Comparison of ENCODE assay signal across 19 cellular contexts in the genomic region with DNA sequence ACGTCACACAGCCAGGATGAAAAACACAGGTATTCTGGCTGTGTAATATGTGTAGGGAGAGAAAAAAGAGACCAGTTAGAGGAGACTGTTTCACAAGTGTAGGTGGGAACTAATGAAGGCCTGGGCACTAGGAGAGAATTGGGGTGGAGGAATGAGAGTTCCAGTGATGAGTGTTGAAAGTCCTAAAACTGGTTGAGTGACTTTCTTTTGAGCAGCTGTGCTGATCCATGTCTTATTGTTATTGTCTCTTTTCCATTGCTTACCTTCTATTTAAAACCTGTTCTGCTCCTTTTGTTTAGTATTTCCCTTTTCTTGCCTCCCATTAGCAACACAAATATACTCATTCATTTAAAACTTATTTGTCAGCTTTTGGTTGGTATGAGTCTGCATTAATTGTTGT.
DNase-seq lines count a peak whose midpoint lies in the region; ATAC-seq and TF ChIP-seq lines count a peak whose summit lies in the region.
"Had no signal": no experiment of that assay in that cellular context is flagged by ENCODE, and none has a peak within 500 bp of the region (broad histone marks: within the 10 kb centered on the region; RNA-seq: fewer than 3 reads in every experiment).

No MANE protein-coding gene starts in this region.

- no peak for TF ChIP-seq CTCF in esophagus squamous epithelium (IDR thresholded peaks at IDR 0.05)
- no peak for TF ChIP-seq CTCF in suprapubic skin (IDR thresholded peaks at IDR 0.05)
- TF ChIP-seq CTCF in thyroid gland (IDR thresholded peaks at IDR 0.05): no peak

- DNase-seq in activated naive CD4-positive, alpha-beta T cell treated with Interleukin-2 at 50 U/mL for 16 hours: no peak
- DNase-seq in NCI-H774 (lab: John Stamatoyannopoulos, UW) (peak; percentile 12), esophagus squamous epithelium (lab: John Stamatoyannopoulos, UW) (no peak), suprapubic skin (ENCODE audit: low spot score in 2 of 2) (no peak), thyroid gland (no peak), NCI-H1930 (lab: John Stamatoyannopoulos, UW) (no peak)
- DNase-seq: activated CD4-positive, alpha-beta T cell treated with anti-CD3 and anti-CD28 coated beads for 1 hour; activated naive CD8-positive, alpha-beta T cell treated with anti-CD3 and anti-CD28 coated beads for 36 hours; C1 segment of cervical spinal cord; foreskin fibroblast; NCI-H1092; NCI-H2171; NK-92 treated with Interleukin-12 subunit alpha and Interleukin-12 subunit beta, amount 100 ng/mL, for 24 hours; stimulated activated CD4-positive, alpha-beta T cell treated with anti-CD3 and anti-CD28 coated beads, Interleukin-4, amount 100 ng/mL, for 4 hours; tibial artery had no signal

- intact Hi-C loops in esophagus squamous epithelium (cut with DNase I): no loop called here
- intact Hi-C loops in thyroid gland (cut with DNase I): no loop called here

- no peaks in the 10 kb centered on the region for H3K27me3 Mint-ChIP-seq in activated naive CD4-positive, alpha-beta T cell treated with anti-CD3 and anti-CD28 coated beads, Interleukin-2, amount 50 U/mL, for 24 hours
- H3K27me3 Mint-ChIP-seq: activated naive CD8-positive, alpha-beta T cell treated with anti-CD3 and anti-CD28 coated beads for 36 hours had no signal

- H3K27me3 ChIP-seq in esophagus squamous epithelium (no peaks in the 10 kb centered on the region), suprapubic skin (no peaks in the 10 kb centered on the region), thyroid gland (no peaks in the 10 kb centered on the region)
- H3K27me3 ChIP-seq: neutrophil, tibial artery had no signal

- H3K4me3 Mint-ChIP-seq in activated naive CD4-positive, alpha-beta T cell treated with anti-CD3 and anti-CD28 coated beads, Interleukin-2, amount 50 U/mL, for 24 hours: no peak overlapping the region
- H3K4me3 Mint-ChIP-seq: activated naive CD8-positive, alpha-beta T cell treated with anti-CD3 and anti-CD28 coated beads for 36 hours; T-helper 2 cell treated with Interferon-gamma antibody and Interleukin-4, amounts not matched to agents 5 μg/mL and 100 μg/mL, for 36 hours had no signal

- peaks cover 19 to 91% (median 30%) of the 10 kb centered on the region in 3 donors for H3K4me1 ChIP-seq in esophagus squamous epithelium
- peaks cover 54% of the 10 kb centered on the region for H3K4me1 ChIP-seq in suprapubic skin
- H3K4me1 ChIP-seq in thyroid gland: peaks cover 10 to 27% of the 10 kb centered on the region in 2 donors

- no peak for ATAC-seq in GM18870 (IDR thresholded peaks at IDR 0.05; ENCODE audit: unreplicated experiment)

- TF ChIP-seq POLR2A in esophagus squamous epithelium (IDR thresholded peaks at IDR 0.05) (no peak), suprapubic skin (IDR thresholded peaks at IDR 0.05) (no peak), thyroid gland (IDR thresholded peaks at IDR 0.05) (no peak)

- peak overlapping the region; percentile 71 for H3K27ac Mint-ChIP-seq in activated naive CD4-positive, alpha-beta T cell treated with anti-CD3 and anti-CD28 coated beads, Interleukin-2, amount 50 U/mL, for 24 hours
- H3K27ac Mint-ChIP-seq: activated naive CD8-positive, alpha-beta T cell treated with anti-CD3 and anti-CD28 coated beads for 36 hours; T-helper 2 cell treated with Interferon-gamma antibody and Interleukin-4, amounts not matched to agents 5 μg/mL and 100 μg/mL, for 36 hours had no signal

- peaks cover 12% of the 10 kb centered on the region for H3K36me3 Mint-ChIP-seq in activated naive CD4-positive, alpha-beta T cell treated with anti-CD3 and anti-CD28 coated beads, Interleukin-2, amount 50 U/mL, for 24 hours
- H3K36me3 Mint-ChIP-seq: activated naive CD8-positive, alpha-beta T cell treated with anti-CD3 and anti-CD28 coated beads for 36 hours had no signal

- TF ChIP-seq EP300 in suprapubic skin (IDR thresholded peaks at IDR 0.05): no peak

- no peaks in the 10 kb centered on the region for H3K9me3 ChIP-seq in esophagus squamous epithelium
- no peaks in the 10 kb centered on the region for H3K9me3 ChIP-seq in suprapubic skin
- no peaks in the 10 kb centered on the region for H3K9me3 ChIP-seq in thyroid gland
- H3K9me3 ChIP-seq: neutrophil, tibial artery had no signal

- H3K36me3 ChIP-seq in esophagus squamous epithelium: peaks cover 0 to 5% (median 0%) of the 10 kb centered on the region in 3 donors
- H3K36me3 ChIP-seq in suprapubic skin: no peaks in the 10 kb centered on the region
- no peaks in the 10 kb centered on the region for H3K36me3 ChIP-seq in thyroid gland
- H3K36me3 ChIP-seq: neutrophil, tibial artery had no signal

- H3K4me3 ChIP-seq in esophagus squamous epithelium: no peak overlapping the region
- H3K4me3 ChIP-seq in suprapubic skin: no peak overlapping the region
- H3K4me3 ChIP-seq in thyroid gland (replicated peaks in 1 of 3): no peak overlapping the region
- H3K4me3 ChIP-seq: tibial artery had no signal

- H3K27ac ChIP-seq in esophagus squamous epithelium (peak overlapping the region; percentile 48 to 86 (median 78)), suprapubic skin (peak overlapping the region; percentile 55), thyroid gland (no peak overlapping the region)
- H3K27ac ChIP-seq: neutrophil, tibial artery had no signal

- WGBS in esophagus squamous epithelium, 2 donors: 69 to 75% methylated on average over 1 of the region's 1 CpG
- WGBS in suprapubic skin: 82% methylated on average over 1 of the region's 1 CpG
- 96% methylated on average over 1 of the region's 1 CpG for WGBS in thyroid gland, 2 donors

- no peaks in the 10 kb centered on the region for H3K4me1 Mint-ChIP-seq in activated naive CD4-positive, alpha-beta T cell treated with anti-CD3 and anti-CD28 coated beads, Interleukin-2, amount 50 U/mL, for 24 hours
- H3K4me1 Mint-ChIP-seq: activated naive CD8-positive, alpha-beta T cell treated with anti-CD3 and anti-CD28 coated beads for 36 hours had no signal

- no peaks in the 10 kb centered on the region for H3K9me3 Mint-ChIP-seq in activated naive CD4-positive, alpha-beta T cell treated with anti-CD3 and anti-CD28 coated beads, Interleukin-2, amount 50 U/mL, for 24 hours
- H3K9me3 Mint-ChIP-seq: activated naive CD8-positive, alpha-beta T cell treated with anti-CD3 and anti-CD28 coated beads for 36 hours; T-helper 2 cell treated with Interferon-gamma antibody and Interleukin-4, amounts not matched to agents 5 μg/mL and 100 μg/mL, for 36 hours had no signal

Comparison
In these comparisons a context has a peak if more than half of its experiments do, and no peak if none do; other contexts are left out.
1. H3K27ac ChIP-seq: peak in esophagus squamous epithelium (4 of 4) and suprapubic skin (single experiment); none in thyroid gland (0 of 3).